In the genomic region with DNA sequence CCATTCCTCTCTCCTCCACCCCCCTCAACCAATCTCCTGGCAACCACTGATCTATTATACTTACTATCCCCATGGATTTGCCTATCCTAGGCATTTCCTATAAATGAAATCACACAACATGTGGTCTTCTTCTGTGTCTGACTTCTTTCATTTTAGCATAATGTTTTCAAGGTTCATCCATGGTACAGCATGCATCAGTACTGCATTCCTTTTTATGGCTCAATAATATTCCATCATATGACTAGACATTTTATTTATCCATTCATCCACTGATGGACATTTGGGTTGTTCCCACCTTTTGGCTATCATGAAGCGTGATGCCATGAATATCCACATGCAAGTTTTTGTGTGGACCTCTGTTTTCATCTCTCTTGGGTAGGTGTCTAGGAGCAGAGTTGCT, we compare ENCODE assay signal across 28 cellular contexts.
A peak's percentile ranks its signal among the peaks of the same experiment; 100 is the strongest.
DNase-seq lines count a peak whose midpoint lies in the region; ATAC-seq, FAIRE-seq and TF ChIP-seq lines count a peak whose summit lies in the region.
"Had no signal": no experiment of that assay in that cellular context is flagged by ENCODE, and none has a peak within 500 bp of the region (broad histone marks: within the 10 kb centered on the region; RNA-seq: fewer than 3 reads in every experiment).

No MANE protein-coding gene starts in this region.

- no peak overlapping the region for H2BK120ac ChIP-seq in mesenchymal stem cell (ENCODE audit: low read depth, low read length)

- peak; percentile 66 for DNase-seq in AG10803 (ENCODE audit: low read depth)
- DNase-seq in NCI-H226: peak; percentile 46
- DNase-seq in bronchial epithelial cell (ENCODE audit: low read depth): peak; percentile 7
- no peak for DNase-seq in mesenchymal stem cell
- DNase-seq in NCI-H1092 (lab: John Stamatoyannopoulos, UW): no peak
- no peak for DNase-seq in ecto neural progenitor cell (ENCODE audit: low spot score)
- DNase-seq: activated CD4-positive, alpha-beta memory T cell treated with anti-CD3 and anti-CD28 coated beads, Interleukin-2, amount 10 ng/mL, durations not matched to agents 7 days and 5 days; activated CD4-positive, CD25-positive, alpha-beta regulatory T cell treated with anti-CD3 and anti-CD28 coated beads, Interleukin-2, amount 50 U/mL, for 72 hours; activated naive CD8-positive, alpha-beta T cell treated with anti-CD3 and anti-CD28 coated beads for 36 hours; cerebellar nuclear complex; COR-L47; DMS79 treated with DMSO at 0.1 percent for 48 hours; dorsolateral prefrontal cortex; left ventricle myocardium inferior; naive B cell; NCI-H1048; NCI-H187 treated with DMSO at 0.1 percent for 48 hours; NCI-H526; nucleus accumbens; small intestine; stimulated activated CD4-positive, alpha-beta T cell treated with anti-CD3 and anti-CD28 coated beads, Interleukin-1b, Interleukin-23, amount 100 ng/mL, for 48 hours; stomach; T-helper 1 cell had no signal

- H2BK15ac ChIP-seq in mesenchymal stem cell (ENCODE audit: low read depth, poor library complexity, severe bottlenecking): no peak overlapping the region

- ATAC-seq in HG03196 (IDR thresholded peaks at IDR 0.05; ENCODE audit: unreplicated experiment): no peak

- no peaks in the 10 kb centered on the region for H3K9me3 ChIP-seq in mesenchymal stem cell (ENCODE audit: control insufficient read depth, low read length)
- H3K9me3 ChIP-seq: left ventricle myocardium inferior, stomach, tibial nerve had no signal

- no peak overlapping the region for H3K4me2 ChIP-seq in mesenchymal stem cell (ENCODE audit: low read length, poor library complexity, severe bottlenecking)

- peaks cover 18% of the 10 kb centered on the region for H3K4me1 ChIP-seq in mesenchymal stem cell (ENCODE audit: control insufficient read depth, insufficient read depth, low read depth, low read length)
- H3K4me1 ChIP-seq: tibial nerve had no signal

- H3K14ac ChIP-seq in mesenchymal stem cell (ENCODE audit: low read length in 2 of 2): no peak overlapping the region

- no peak overlapping the region for H3K27ac ChIP-seq in mesenchymal stem cell (ENCODE audit: low read length, poor library complexity, severe bottlenecking)
- H3K27ac ChIP-seq: BLaER1 treated with 17β-estradiol and CSF1 and Interleukin-3, amounts not matched to agents 10 nM and 100 nM; dorsolateral prefrontal cortex; tibial nerve had no signal

- H3K36me3 ChIP-seq in bronchial epithelial cell (ENCODE audit: control insufficient read depth, insufficient read depth, low read length) (no peaks in the 10 kb centered on the region), mesenchymal stem cell (ENCODE audit: control insufficient read depth in 1 of 2, insufficient read depth in 2 of 2, low read depth in 1 of 2, low read length in 2 of 2) (no peaks in the 10 kb centered on the region)
- H3K36me3 ChIP-seq: left ventricle myocardium inferior, tibial nerve had no signal

- no peak overlapping the region for H3K4ac ChIP-seq in mesenchymal stem cell (ENCODE audit: low read depth in 1 of 2, low read length in 2 of 2)

- WGBS in mesenchymal stem cell: 89% methylated on average over 1 of the region's 1 CpG

- no peak overlapping the region for H2BK12ac ChIP-seq in mesenchymal stem cell (ENCODE audit: low read length in 2 of 2)

- FAIRE-seq in bronchial epithelial cell (lab: Jason Lieb, UNC): no peak
- FAIRE-seq: RCC 7860, small intestine, TTC549 had no signal

- no peaks in the 10 kb centered on the region for H3K27me3 ChIP-seq in bronchial epithelial cell (ENCODE audit: control insufficient read depth, insufficient read depth, low read length)
- H3K27me3 ChIP-seq in mesenchymal stem cell (ENCODE audit: control insufficient read depth in 1 of 2, insufficient read depth in 1 of 2, low read length in 2 of 2): no peaks in the 10 kb centered on the region
- H3K27me3 ChIP-seq: BLaER1 treated with 17β-estradiol and CSF1 and Interleukin-3, amounts not matched to agents 10 nM and 100 nM; dorsolateral prefrontal cortex; stomach; tibial nerve had no signal

- no peak overlapping the region for H3K9ac ChIP-seq in mesenchymal stem cell (ENCODE audit: low read length)
- H3K9ac ChIP-seq: BLaER1 treated with 17β-estradiol and CSF1 and Interleukin-3, amounts not matched to agents 10 nM and 100 nM had no signal

- H3K4me3 ChIP-seq in AG10803 (ENCODE audit: low read length): no peak overlapping the region
- H3K4me3 ChIP-seq in bronchial epithelial cell (ENCODE audit: low read depth, low read length): no peak overlapping the region
- H3K4me3 ChIP-seq in mesenchymal stem cell (ENCODE audit: insufficient read depth in 1 of 2, low read depth in 1 of 2, low read length in 2 of 2): no peak overlapping the region
- H3K4me3 ChIP-seq: BLaER1 treated with 17β-estradiol and CSF1 and Interleukin-3, amounts not matched to agents 10 nM and 100 nM; dorsolateral prefrontal cortex; left ventricle myocardium inferior; stomach; tibial nerve had no signal

- H2BK5ac ChIP-seq in mesenchymal stem cell (ENCODE audit: low read depth, low read length, poor library complexity, severe bottlenecking): no peak overlapping the region

- H3K23ac ChIP-seq in mesenchymal stem cell (ENCODE audit: low read length in 2 of 2): no peak overlapping the region

- peaks cover 7% of the 10 kb centered on the region for H3K79me1 ChIP-seq in mesenchymal stem cell (replicated peaks; ENCODE audit: low read length, poor library complexity, severe bottlenecking)

- H2AK5ac ChIP-seq in mesenchymal stem cell (ENCODE audit: low read length, severe bottlenecking): peak overlapping the region; percentile 84

- no peak overlapping the region for H4K91ac ChIP-seq in mesenchymal stem cell (ENCODE audit: low read length)

- no peak overlapping the region for H3K18ac ChIP-seq in mesenchymal stem cell (ENCODE audit: low read depth in 1 of 2, low read length in 2 of 2)

- no peak overlapping the region for H4K8ac ChIP-seq in mesenchymal stem cell (ENCODE audit: low read length)

- TF ChIP-seq CTCF in AG10803 (conservative IDR thresholded peaks at IDR 0.05; ENCODE audit: low read length): no peak
- TF ChIP-seq CTCF in bronchial epithelial cell (IDR thresholded peaks at IDR 0.05; ENCODE audit: insufficient read depth, low read length, severe bottlenecking): no peak

- no peak overlapping the region for H2AFZ ChIP-seq in mesenchymal stem cell (ENCODE audit: low read depth, low read length)

Comparison
In these comparisons a context has a peak if more than half of its experiments do, and no peak if none do; other contexts are left out.
1. DNase-seq: peak in AG10803 (single experiment), NCI-H226 (single experiment) and bronchial epithelial cell (single experiment); none in mesenchymal stem cell (single experiment), NCI-H1092 (single experiment) and ecto neural progenitor cell (single experiment).